ENCODE assay signal across 10 cellular contexts in genomic region chr11:82906236-82906635, GRCh38. TPM values are rescaled to one million over a fixed set of nuclear protein-coding genes. Genes with fewer than 3 reads are reported as not detected.
DNase-seq lines count a peak whose midpoint lies in the region; ATAC-seq and TF ChIP-seq lines count a peak whose summit lies in the region.
"Had no signal": no experiment of that assay in that cellular context is flagged by ENCODE, and none has a peak within 500 bp of the region (broad histone marks: within the 10 kb centered on the region; RNA-seq: fewer than 3 reads in every experiment).

No MANE protein-coding gene starts in this region.

- H4K91ac ChIP-seq in H9 (ENCODE audit: insufficient read length, low read depth, low read length): no peak overlapping the region

- peaks cover under 1 to 1% of the 10 kb centered on the region in 2 experiments; a peak in 4 of 5 replicates for H3K9me3 Mint-ChIP-seq in H9
- H3K9me3 Mint-ChIP-seq: central memory CD8-positive, alpha-beta T cell; stimulated activated naive CD8-positive, alpha-beta T cell treated with anti-CD3 and anti-CD28 coated beads, Interleukin-15, Interleukin-2, amounts not matched to agents 100 ng/mL and 50 ng/mL, for 24 hours had no signal

- H2BK20ac ChIP-seq in H9 (ENCODE audit: low read depth, low read length, poor library complexity, severe bottlenecking): no peak overlapping the region

- ATAC-seq in GM21529 (IDR thresholded peaks at IDR 0.05; ENCODE audit: unreplicated experiment): no peak
- ATAC-seq in HG03378 (IDR thresholded peaks at IDR 0.05; ENCODE audit: unreplicated experiment): no peak

- H3K4ac ChIP-seq in H9 (ENCODE audit: low read depth, low read length): no peak overlapping the region

- no peak overlapping the region for H3K4me3 ChIP-seq in AG09309 (ENCODE audit: control insufficient read depth, low read depth, low read length)
- no peak overlapping the region for H3K4me3 ChIP-seq in OCI-LY1 (ENCODE audit: low read depth, low read length, poor library complexity, severe bottlenecking)
- H3K4me3 ChIP-seq in epithelial cell of proximal tubule (ENCODE audit: low read depth, low read length): no peak overlapping the region
- H3K4me3 ChIP-seq in sigmoid colon: no peak overlapping the region

- no peak overlapping the region for H3K18ac ChIP-seq in H9 (ENCODE audit: insufficient read length, low read depth, low read length)

- peak; percentile 1 for DNase-seq in AG09309 (ENCODE audit: low read depth)
- no peak for DNase-seq in H9
- no peak for DNase-seq in epithelial cell of proximal tubule (ENCODE audit: low read depth)
- no peak for DNase-seq in sigmoid colon
- no peak for DNase-seq in foreskin melanocyte

- H3K36me3 ChIP-seq in OCI-LY1 (ENCODE audit: insufficient read depth, low read length) (peaks cover 7% of the 10 kb centered on the region), sigmoid colon (no peaks in the 10 kb centered on the region)

- no peaks in the 10 kb centered on the region for H3F3A ChIP-seq in OCI-LY1 (ENCODE audit: insufficient read depth, low read length)

- WGBS in H9 (ENCODE audit: extremely low coverage, insufficient read length, low lambda C conversion rate): no CpG with 5 or more reads among the region's 1 CpG
- 65 to 69% methylated on average over 1 of the region's 1 CpG for WGBS in sigmoid colon, 2 donors

- no peak overlapping the region for H4K5ac ChIP-seq in H9 (ENCODE audit: insufficient read length, low read depth, low read length)

- H2AK5ac ChIP-seq in H9 (ENCODE audit: insufficient read length, low read length): no peak overlapping the region

- H3T11ph ChIP-seq in H9 (ENCODE audit: low read length): no peak overlapping the region

- peaks cover 40 to 41% of the 10 kb centered on the region in 2 experiments for H3K4me1 Mint-ChIP-seq in H9

- TF ChIP-seq CTCF in AG09309 (IDR thresholded peaks at IDR 0.05; ENCODE audit: control insufficient read depth, insufficient read depth, low read depth, low read length, missing control alignments): peak; percentile 35
- peak; percentile 76 for TF ChIP-seq CTCF in H9 (conservative IDR thresholded peaks at IDR 0.05)
- TF ChIP-seq CTCF in OCI-LY1 (IDR thresholded peaks at IDR 0.05; ENCODE audit: low read length): peak; percentile 67
- peak; percentile 52 for TF ChIP-seq CTCF in epithelial cell of proximal tubule (conservative IDR thresholded peaks at IDR 0.05; ENCODE audit: low read depth, low read length)
- peak; percentile 21 to 58 (median 33) for TF ChIP-seq CTCF in sigmoid colon (IDR thresholded peaks at IDR 0.05)

- no peak overlapping the region for H3K4me3 Mint-ChIP-seq in H9
- H3K4me3 Mint-ChIP-seq: central memory CD8-positive, alpha-beta T cell; stimulated activated naive CD8-positive, alpha-beta T cell treated with anti-CD3 and anti-CD28 coated beads, Interleukin-15, Interleukin-2, amounts not matched to agents 100 ng/mL and 50 ng/mL, for 24 hours had no signal

- H3K4me1 ChIP-seq in H9 (ENCODE audit: insufficient read depth, low read length) (peaks cover 2% of the 10 kb centered on the region; the same call in 1 of the 2 replicates), OCI-LY1 (ENCODE audit: insufficient read depth, low read length, severe bottlenecking) (peaks cover 68% of the 10 kb centered on the region), sigmoid colon (peaks cover 0 to 5% (median 5%) of the 10 kb centered on the region in 4 donors)

- H2AFZ ChIP-seq in H9 (ENCODE audit: low read length) (no peak overlapping the region), OCI-LY1 (ENCODE audit: low read length) (no peak overlapping the region)

- H3K79me2 ChIP-seq in H9 (ENCODE audit: insufficient read depth, low read length) (peaks cover 11% of the 10 kb centered on the region; the same call in 1 of the 2 replicates), OCI-LY1 (ENCODE audit: insufficient read depth, low read length) (peaks cover 80% of the 10 kb centered on the region)

- H3K9me3 ChIP-seq in H9 (ENCODE audit: control insufficient read depth, low read depth, low read length) (no peaks in the 10 kb centered on the region), OCI-LY1 (ENCODE audit: low read length) (no peaks in the 10 kb centered on the region; the same call in 1 of the 2 replicates), sigmoid colon (no peaks in the 10 kb centered on the region)

- no peak overlapping the region for H3K56ac ChIP-seq in H9 (ENCODE audit: insufficient read length, low read depth, low read length)

- no peak overlapping the region for H2BK5ac ChIP-seq in H9 (ENCODE audit: insufficient read length, low read length)

- no peaks in the 10 kb centered on the region for H3K79me1 ChIP-seq in H9 (ENCODE audit: insufficient read depth, low read depth, low read length, poor library complexity, severe bottlenecking)

- H3K36me3 Mint-ChIP-seq in H9 (ENCODE audit: insufficient read depth in 1 of 3, low read depth in 3 of 3): peaks cover under 1 to 9% (median 6%) of the 10 kb centered on the region in 3 experiments; a peak in 6 of 7 replicates

- H3K9ac ChIP-seq in H9 (ENCODE audit: extremely low read depth, insufficient read length, low read length) (no peak overlapping the region), OCI-LY1 (ENCODE audit: low read length) (peak overlapping the region; percentile 42)

- H3K27ac Mint-ChIP-seq in H9: no peak overlapping the region
- H3K27ac Mint-ChIP-seq: stimulated activated naive CD8-positive, alpha-beta T cell treated with anti-CD3 and anti-CD28 coated beads, Interleukin-15, Interleukin-2, amounts not matched to agents 100 ng/mL and 50 ng/mL, for 24 hours had no signal

- intact Hi-C loops in sigmoid colon (cut with DNase I): loop anchor here (2.0 to 10.0 kb wide), 4 partner anchors 345 to 909 kb away; no protein-coding TSS in a partner anchor

- H3K4me2 ChIP-seq in H9 (ENCODE audit: insufficient read depth, insufficient read length, low read length): no peak overlapping the region
- peak overlapping the region; percentile 51 for H3K4me2 ChIP-seq in OCI-LY1 (ENCODE audit: low read length)

- H3K23ac ChIP-seq in H9 (ENCODE audit: insufficient read length, low read depth, low read length): no peak overlapping the region

- no peak overlapping the region for H2BK15ac ChIP-seq in H9 (ENCODE audit: low read depth, low read length)

- H3K9me2 ChIP-seq in OCI-LY1 (ENCODE audit: low read depth, low read length): no peaks in the 10 kb centered on the region

- H3K27ac ChIP-seq in H9 (ENCODE audit: insufficient read length, low read depth, low read length): no peak overlapping the region
- peak overlapping the region; percentile 69 for H3K27ac ChIP-seq in OCI-LY1 (ENCODE audit: low read depth, low read length, poor library complexity, severe bottlenecking)
- H3K27ac ChIP-seq in sigmoid colon: no peak overlapping the region

- no peaks in the 10 kb centered on the region for H4K20me1 ChIP-seq in H9 (ENCODE audit: control insufficient read depth, insufficient read depth, insufficient read length)
- no peaks in the 10 kb centered on the region for H4K20me1 ChIP-seq in OCI-LY1 (ENCODE audit: insufficient read depth, low read length)

- H2BK12ac ChIP-seq in H9 (ENCODE audit: insufficient read length, low read depth, low read length): no peak overlapping the region

- no peak for TF ChIP-seq POLR2A in sigmoid colon (IDR thresholded peaks at IDR 0.05)

- H2BK120ac ChIP-seq in H9 (ENCODE audit: low read depth, low read length, poor library complexity, severe bottlenecking): no peak overlapping the region

- no peak overlapping the region for H3K14ac ChIP-seq in H9 (ENCODE audit: insufficient read depth, low read length)

- peaks cover 2% of the 10 kb centered on the region for H3K23me2 ChIP-seq in H9 (ENCODE audit: insufficient read length, low read depth, low read length, poor library complexity, severe bottlenecking)

- no peak overlapping the region for H4K8ac ChIP-seq in H9 (replicated peaks; ENCODE audit: insufficient read length, low read depth, low read length)

- TF ChIP-seq EP300 in sigmoid colon (IDR thresholded peaks at IDR 0.05): no peak

- H3K27me3 ChIP-seq in H9 (ENCODE audit: insufficient read depth, low read length): no peaks in the 10 kb centered on the region
- H3K27me3 ChIP-seq in OCI-LY1 (ENCODE audit: insufficient read depth, low read length): no peaks in the 10 kb centered on the region
- H3K27me3 ChIP-seq in sigmoid colon: no peaks in the 10 kb centered on the region

- no peaks in the 10 kb centered on the region for H3K27me3 Mint-ChIP-seq in H9 (ENCODE audit: low read depth)
- H3K27me3 Mint-ChIP-seq: central memory CD8-positive, alpha-beta T cell; stimulated activated naive CD8-positive, alpha-beta T cell treated with anti-CD3 and anti-CD28 coated beads, Interleukin-15, Interleukin-2, amounts not matched to agents 100 ng/mL and 50 ng/mL, for 24 hours had no signal

RNA-seq across cellular contexts. Expression of gene DDIAS, which starts 4.7 kb away (rescaled TPM):
- total RNA-seq in H9 (2021) (18.6 and 22.2 TPM in 2 replicates), epithelial cell of proximal tubule (7.1 and 14.6 TPM in 2 replicates), sigmoid colon (under 1 TPM in 3 of 4 donors, not detected in 1; 0.16 to 0.71 (median 0.41) TPM)
- 1 to 10 TPM in 1 of 3 donors, under 1 TPM in 2; 0.60 to 3.1 (median 0.92) TPM for polyA plus RNA-seq in sigmoid colon

RNA-seq across cellular contexts. Expression of gene PRCP, which starts 6.0 kb away (rescaled TPM):
- total RNA-seq in H9 (2021) (56.2 and 56.7 TPM in 2 replicates), epithelial cell of proximal tubule (22.2 and 30.9 TPM in 2 replicates), sigmoid colon (10 to 100 TPM; 27.4 to 40.2 (median 35.5) TPM)
- polyA plus RNA-seq in sigmoid colon: 10 to 100 TPM; 12.6 to 32.0 (median 23.6) TPM
